In the genomic region with DNA sequence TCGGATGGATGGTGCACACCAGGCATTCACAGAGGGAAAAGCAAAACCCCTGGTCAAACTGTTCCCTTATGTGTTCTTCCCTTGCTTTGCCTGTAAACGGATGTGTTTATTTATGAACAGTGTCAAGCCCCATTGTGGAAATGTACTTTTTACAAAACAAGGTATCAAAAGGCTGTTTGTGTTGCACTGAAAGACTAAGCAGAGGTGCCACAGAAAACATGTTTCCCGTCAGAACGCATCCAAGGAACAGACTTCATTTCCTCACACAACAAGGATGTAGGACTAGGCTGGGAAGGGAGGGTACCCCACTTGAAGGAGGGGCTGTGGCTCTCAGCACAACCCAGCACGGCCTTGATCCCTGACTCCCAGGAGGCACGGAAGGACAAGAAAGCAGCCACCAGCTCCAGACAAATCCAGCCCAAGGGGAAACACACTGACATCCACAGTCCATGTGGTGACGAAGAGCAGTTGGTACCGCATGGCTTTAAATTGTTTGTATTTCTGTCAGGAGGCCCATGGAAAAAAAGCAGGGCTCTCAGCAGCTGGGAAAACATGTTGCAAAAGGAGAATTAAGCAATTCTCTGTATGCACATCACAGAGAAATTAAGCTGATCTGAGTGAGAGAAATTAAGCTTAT, we compare ENCODE assay signal across 8 cellular contexts.
DNase-seq lines count a peak whose midpoint lies in the region; ATAC-seq and TF ChIP-seq lines count a peak whose summit lies in the region.

No MANE protein-coding gene starts in this region.

- peak overlapping the region; percentile 66 to 85 (median 74) for H3K27ac ChIP-seq in body of pancreas
- H3K27ac ChIP-seq in tibial artery = peak overlapping the region; percentile 87 to 92

- no peaks in the 10 kb centered on the region for H3K9me3 Mint-ChIP-seq in activated CD4-positive, alpha-beta T cell treated with anti-CD3 and anti-CD28 coated beads, Interleukin-2, amount 10 ng/mL, durations not matched to agents 7 days and 5 days
- no peaks in the 10 kb centered on the region for H3K9me3 Mint-ChIP-seq in memory B cell

- CTCF ChIA-PET in activated CD4-positive, alpha-beta T cell treated with anti-CD3 and anti-CD28 coated beads, Interleukin-2, amount 10 ng/mL, durations not matched to agents 7 days and 5 days (lab: Charles Lee) = interaction anchor here (0.8 kb wide), 1 partner anchor 17 kb away, joined by 3 read pairs; no protein-coding TSS in a partner anchor

- H3K27me3 ChIP-seq in body of pancreas = no peaks in the 10 kb centered on the region
- no peaks in the 10 kb centered on the region for H3K27me3 ChIP-seq in tibial artery

- TF ChIP-seq POLR2A in body of pancreas (IDR thresholded peaks at IDR 0.05) = no peak

- no peak overlapping the region for H3K4me3 ChIP-seq in body of pancreas
- H3K4me3 ChIP-seq in tibial artery = peak overlapping the region; percentile 47 to 49

- peak overlapping the region; percentile 93 for H3K27ac Mint-ChIP-seq in activated CD4-positive, alpha-beta T cell treated with anti-CD3 and anti-CD28 coated beads, Interleukin-2, amount 10 ng/mL, durations not matched to agents 7 days and 5 days
- peak overlapping the region; percentile 100 for H3K27ac Mint-ChIP-seq in memory B cell

- peak overlapping the region; percentile 77 for H3K4me3 Mint-ChIP-seq in activated CD4-positive, alpha-beta T cell treated with anti-CD3 and anti-CD28 coated beads, Interleukin-2, amount 10 ng/mL, durations not matched to agents 7 days and 5 days
- peak overlapping the region; percentile 90 for H3K4me3 Mint-ChIP-seq in memory B cell

- H3K36me3 Mint-ChIP-seq in activated CD4-positive, alpha-beta T cell treated with anti-CD3 and anti-CD28 coated beads, Interleukin-2, amount 10 ng/mL, durations not matched to agents 7 days and 5 days (ENCODE audit: low read depth) = peaks cover 43% of the 10 kb centered on the region
- peaks cover 7% of the 10 kb centered on the region for H3K36me3 Mint-ChIP-seq in memory B cell

- H3K4me1 Mint-ChIP-seq in activated CD4-positive, alpha-beta T cell treated with anti-CD3 and anti-CD28 coated beads, Interleukin-2, amount 10 ng/mL, durations not matched to agents 7 days and 5 days = peaks cover 98% of the 10 kb centered on the region
- H3K4me1 Mint-ChIP-seq in memory B cell = peaks cover 61% of the 10 kb centered on the region

- H3K9me3 ChIP-seq in body of pancreas (no peaks in the 10 kb centered on the region), tibial artery (no peaks in the 10 kb centered on the region)

- no peak for DNase-seq in activated CD4-positive, alpha-beta T cell treated with anti-CD3 and anti-CD28 coated beads, Interleukin-2, amount 10 ng/mL, durations not matched to agents 7 days and 5 days
- no peak for DNase-seq in activated CD4-positive, alpha-beta T cell treated with anti-CD3 and anti-CD28 coated beads, Interleukin-2, amount 50 U/mL, for 48 hours
- DNase-seq in body of pancreas = peak; percentile 34 to 73 (median 60)
- DNase-seq in memory B cell (ENCODE audit: low spot score in 2 of 2) = no peak
- DNase-seq in tibial artery = peak; percentile 64 to 86
- DNase-seq in DMS53 (lab: John Stamatoyannopoulos, UW) = no peak

- POLR2A ChIA-PET in activated CD4-positive, alpha-beta T cell treated with anti-CD3 and anti-CD28 coated beads, Interleukin-2, amount 10 ng/mL, durations not matched to agents 7 days and 5 days (lab: Charles Lee) = no interaction called here

- H3K27me3 Mint-ChIP-seq in activated CD4-positive, alpha-beta T cell treated with anti-CD3 and anti-CD28 coated beads, Interleukin-2, amount 10 ng/mL, durations not matched to agents 7 days and 5 days = no peaks in the 10 kb centered on the region
- no peaks in the 10 kb centered on the region for H3K27me3 Mint-ChIP-seq in memory B cell

- intact Hi-C loops in body of pancreas (cut with DNase I) = no loop called here
- intact Hi-C loops in tibial artery (cut with DNase I; ENCODE audit: low total_unique reads) = no loop called here

- TF ChIP-seq CTCF in body of pancreas (IDR thresholded peaks at IDR 0.05) = no peak
- no peak for TF ChIP-seq CTCF in tibial artery (IDR thresholded peaks at IDR 0.05)

- 35 to 38% methylated on average over 8 of the region's 8 CpGs for WGBS in body of pancreas, 2 donors

- ATAC-seq in body of pancreas (peak; percentile 42), memory B cell (ENCODE audit: low read depth) (no peak), HG02610 (IDR thresholded peaks at IDR 0.05; ENCODE audit: unreplicated experiment) (no peak), GM19397 (IDR thresholded peaks at IDR 0.05; ENCODE audit: unreplicated experiment) (no peak)

- peaks cover 86% of the 10 kb centered on the region for H3K4me1 ChIP-seq in body of pancreas
- H3K4me1 ChIP-seq in tibial artery = peaks cover 15 to 96% (median 78%) of the 10 kb centered on the region in 4 donors

- no peaks in the 10 kb centered on the region for H3K36me3 ChIP-seq in body of pancreas (replicated peaks in 1 of 2; ENCODE audit: insufficient read depth in 1 of 2, low read depth in 2 of 2)
- H3K36me3 ChIP-seq in tibial artery = no peaks in the 10 kb centered on the region

Comparison
In these comparisons a context has a peak if more than half of its experiments do, and no peak if none do; other contexts are left out.
1. DNase-seq: peak in body of pancreas (4 of 4) and tibial artery (2 of 2); none in activated CD4-positive, alpha-beta T cell treated with anti-CD3 and anti-CD28 coated beads, Interleukin-2, amount 10 ng/mL, durations not matched to agents 7 days and 5 days (single experiment), activated CD4-positive, alpha-beta T cell treated with anti-CD3 and anti-CD28 coated beads, Interleukin-2, amount 50 U/mL, for 48 hours (0 of 2), memory B cell (0 of 2) and DMS53 (single experiment).
2. H3K4me3 ChIP-seq: peak in tibial artery (2 of 2); none in body of pancreas (0 of 2).